2 cellular contexts compared by ENCODE assay signal in genomic region chr1:246709196-246709595, GRCh38.
A peak's percentile ranks its signal among the peaks of the same experiment; 100 is the strongest.
TF ChIP-seq lines count a peak whose summit lies in the region.

No MANE protein-coding gene starts in this region.

TF ChIP-seq in IMR-90, 13 proteins besides CTCF, POLR2A, EP300 and RAD21:
- peak; percentile 73 for TF ChIP-seq CEBPB (IDR thresholded peaks at IDR 0.05; ENCODE audit: low read depth, low read length)
- TF ChIP-seq, protein P1, sequence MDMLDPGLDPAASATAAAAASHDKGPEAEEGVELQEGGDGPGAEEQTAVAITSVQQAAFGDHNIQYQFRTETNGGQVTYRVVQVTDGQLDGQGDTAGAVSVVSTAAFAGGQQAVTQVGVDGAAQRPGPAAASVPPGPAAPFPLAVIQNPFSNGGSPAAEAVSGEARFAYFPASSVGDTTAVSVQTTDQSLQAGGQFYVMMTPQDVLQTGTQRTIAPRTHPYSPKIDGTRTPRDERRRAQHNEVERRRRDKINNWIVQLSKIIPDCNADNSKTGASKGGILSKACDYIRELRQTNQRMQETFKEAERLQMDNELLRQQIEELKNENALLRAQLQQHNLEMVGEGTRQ (IDR thresholded peaks at IDR 0.05; ENCODE audit: low read depth, low read length): no peak

TF ChIP-seq in K562, 482 proteins besides CTCF, POLR2A, EP300 and RAD21:
- peak; percentile 51; the same call in 1 of the 2 replicates for TF ChIP-seq CEBPB (tag; IDR thresholded peaks at IDR 0.05)
- TF ChIP-seq ZNF639 (CRISPR knock-in tag; conservative IDR thresholded peaks at IDR 0.05 in 1 of 2, IDR thresholded peaks at IDR 0.05 in 1 of 2): no peak
- TF ChIP-seq CEBPG (CRISPR knock-in tag; IDR thresholded peaks at IDR 0.05): no peak
- TF ChIP-seq CEBPG (tag; conservative IDR thresholded peaks at IDR 0.05 in 1 of 2, IDR thresholded peaks at IDR 0.05 in 1 of 2): peak in 1 of 2 experiments; percentile 74; a peak in 2 of 4 replicates
